ENCODE assay signal across 11 cellular contexts in the genomic region with DNA sequence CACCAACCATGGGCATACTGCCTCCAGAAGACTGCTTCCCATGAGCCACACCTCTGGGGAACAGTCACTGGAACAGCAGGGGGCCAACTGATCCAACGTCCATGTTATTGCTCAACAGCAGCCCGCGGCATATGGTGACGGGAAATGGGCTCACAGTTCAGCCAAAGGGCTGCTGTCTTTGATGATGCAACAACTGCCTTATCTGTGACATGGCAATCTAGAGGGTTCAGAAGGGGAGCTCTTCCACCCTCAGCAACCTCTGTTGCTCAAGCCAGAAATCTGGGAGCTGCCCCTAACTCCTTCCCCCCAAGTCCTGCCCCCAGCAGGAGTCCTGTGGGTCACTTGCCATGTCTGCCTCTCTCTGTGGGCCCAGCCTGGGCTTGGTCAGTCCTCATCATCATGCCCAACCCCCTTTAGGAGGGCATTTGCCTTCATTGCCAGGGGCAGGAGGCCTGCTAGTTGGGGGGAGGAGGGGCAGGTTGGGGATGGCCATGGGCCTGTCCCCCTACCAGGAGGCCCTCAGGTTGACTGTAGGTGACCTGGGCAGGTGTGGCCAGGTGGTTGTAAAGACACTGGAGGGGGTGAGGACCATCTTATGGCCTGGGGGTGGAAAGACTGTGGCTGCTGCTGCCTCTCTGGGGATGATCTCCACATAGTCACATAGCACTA.
DNase-seq lines count a peak whose midpoint lies in the region; ATAC-seq and TF ChIP-seq lines count a peak whose summit lies in the region.
"Had no signal": no experiment of that assay in that cellular context is flagged by ENCODE, and none has a peak within 500 bp of the region (broad histone marks: within the 10 kb centered on the region; RNA-seq: fewer than 3 reads in every experiment).

No MANE protein-coding gene starts in this region.

- CTCF ChIA-PET in MCF 10A (lab: Yijun Ruan, JAX) = interaction anchor here (0.6 to 6.7 kb wide), 4 partner anchors 12 to 216 kb away, joined by 3 to 51 read pairs (median 4); no protein-coding TSS in a partner anchor
- CTCF ChIA-PET in mammary epithelial cell (lab: Charles Lee; ENCODE audit: low non-redundant PET) = interaction anchor here (0.5 to 0.8 kb wide), 2 partner anchors 61 to 215 kb away, joined by 4 to 7 read pairs; no protein-coding TSS in a partner anchor

- in situ Hi-C loops in mammary epithelial cell (cut with MboI; ENCODE audit: low sequenced_read_pairs in 2 of 2) = loop anchor here in 1 of 2 donors (25.0 kb wide), 1 partner anchor 803 kb away; no protein-coding TSS in a partner anchor

- H3K36me3 Mint-ChIP-seq in MCF 10A (ENCODE audit: insufficient read depth, unreplicated experiment) = no peaks in the 10 kb centered on the region
- H3K36me3 Mint-ChIP-seq: memory B cell had no signal

- no peak overlapping the region for H3K27ac Mint-ChIP-seq in MCF 10A (ENCODE audit: low read depth, unreplicated experiment)
- H3K27ac Mint-ChIP-seq: memory B cell had no signal

- no peak overlapping the region for H2BK120ac ChIP-seq in mesendoderm (ENCODE audit: low read depth, low read length)

- H3K4me1 Mint-ChIP-seq in MCF 10A (ENCODE audit: insufficient read depth, unreplicated experiment) = peaks cover 5% of the 10 kb centered on the region
- H3K4me1 Mint-ChIP-seq: memory B cell had no signal

- no peak overlapping the region for H2AFZ ChIP-seq in mammary epithelial cell (ENCODE audit: low read depth, low read length)

- H2BK15ac ChIP-seq in mesendoderm (replicated peaks; ENCODE audit: low read depth) = no peak overlapping the region

- TF ChIP-seq CTCF in MCF 10A (IDR thresholded peaks at IDR 0.05; ENCODE audit: unreplicated experiment) = no peak
- TF ChIP-seq CTCF in mammary epithelial cell (conservative IDR thresholded peaks at IDR 0.05 in 1 of 2, IDR thresholded peaks at IDR 0.05 in 1 of 2; ENCODE audit: extremely low read depth in 1 of 2, insufficient read depth in 1 of 2, low read depth in 1 of 2, low read length in 2 of 2) = no peak
- no peak for TF ChIP-seq CTCF in colonic mucosa (IDR thresholded peaks at IDR 0.05)

- H3K9me3 ChIP-seq in mammary epithelial cell (replicated peaks; ENCODE audit: insufficient read depth, low read length) (no peaks in the 10 kb centered on the region), colonic mucosa (no peaks in the 10 kb centered on the region)

- ATAC-seq in HG02610 (IDR thresholded peaks at IDR 0.05; ENCODE audit: unreplicated experiment) = no peak

- H2BK5ac ChIP-seq in mesendoderm (ENCODE audit: low read length) = no peak overlapping the region

- H3K79me2 ChIP-seq in mammary epithelial cell (ENCODE audit: insufficient read depth, low read length) = no peaks in the 10 kb centered on the region
- H3K79me2 ChIP-seq in mesendoderm (ENCODE audit: control insufficient read depth, insufficient read depth, low read length) = no peaks in the 10 kb centered on the region

- no peak overlapping the region for H4K8ac ChIP-seq in mesendoderm (ENCODE audit: low read depth, low read length)

- H3K79me1 ChIP-seq in mesendoderm (ENCODE audit: low read length) = no peaks in the 10 kb centered on the region

- no peak overlapping the region for H2AK5ac ChIP-seq in mesendoderm (ENCODE audit: low read length)

- no peaks in the 10 kb centered on the region for H4K20me1 ChIP-seq in mammary epithelial cell (ENCODE audit: insufficient read depth, low read length)

- H3K4me3 ChIP-seq in mammary epithelial cell (replicated peaks in 1 of 3; ENCODE audit: insufficient read depth in 1 of 3, low read depth in 2 of 3, low read length in 3 of 3) = no peak overlapping the region
- H3K4me3 ChIP-seq in colonic mucosa = no peak overlapping the region
- H3K4me3 ChIP-seq in mesendoderm (ENCODE audit: low read length) = no peak overlapping the region

- dilution Hi-C loops in mammary epithelial cell (cut with HindIII; ENCODE audit: low sequenced_read_pairs) = loop anchor here (25.0 kb wide), 1 partner anchor 203 kb away; a partner anchor contains a TSS

- H3K56ac ChIP-seq in mesendoderm (ENCODE audit: low read length) = no peak overlapping the region

- intact Hi-C loops in MCF 10A (cut with micrococcal nuclease) = no loop called here
- intact Hi-C loops in mammary epithelial cell (cut with micrococcal nuclease) = loop anchor here (1.0 kb wide), 1 partner anchor 216 kb away; no protein-coding TSS in a partner anchor
- intact Hi-C loops in colonic mucosa (cut with DNase I) = no loop called here

- no TSS peak for BruUV-seq in MCF 10A (replicated peaks; lab: Mats Ljungman, UMichigan)
- BruUV-seq in mammary epithelial cell (replicated peaks; lab: Mats Ljungman, UMichigan) = no TSS peak

- peaks cover 2% of the 10 kb centered on the region for H3K27me3 ChIP-seq in mammary epithelial cell (ENCODE audit: insufficient read depth, low read length)
- no peaks in the 10 kb centered on the region for H3K27me3 ChIP-seq in colonic mucosa
- H3K27me3 ChIP-seq in mesendoderm (ENCODE audit: insufficient read depth, low read length, poor library complexity) = no peaks in the 10 kb centered on the region

- H3K4ac ChIP-seq in mesendoderm (ENCODE audit: low read depth, low read length) = no peak overlapping the region

- peak; percentile 99 for DNase-seq in MCF 10A (ENCODE audit: unreplicated experiment)
- no peak for DNase-seq in mammary epithelial cell
- DNase-seq in colonic mucosa = peak; percentile 24
- DNase-seq in mesendoderm = peak; percentile 26
- no peak for DNase-seq in HT-29 (ENCODE audit: low spot score)
- DNase-seq in activated T-cell treated with anti-CD3 and anti-CD28 coated beads, Interleukin-2, amount 50 U/mL, for 1 hour = no peak
- DNase-seq in stimulated activated CD4-positive, alpha-beta T cell treated with anti-CD3 and anti-CD28 coated beads, Interleukin-4, amount 100 ng/mL, for 1 hour = no peak
- DNase-seq: activated naive CD4-positive, alpha-beta T cell; NCI-H524 had no signal

- H3K18ac ChIP-seq in mesendoderm (ENCODE audit: low read length) = no peak overlapping the region

- no peak overlapping the region for H3K23ac ChIP-seq in mesendoderm (ENCODE audit: low read length)

- no peaks in the 10 kb centered on the region for H3K9me3 Mint-ChIP-seq in MCF 10A (ENCODE audit: unreplicated experiment)
- H3K9me3 Mint-ChIP-seq: memory B cell had no signal

- H3K27ac ChIP-seq in mammary epithelial cell (ENCODE audit: insufficient read depth, low read depth, low read length) (no peak overlapping the region), colonic mucosa (no peak overlapping the region), mesendoderm (ENCODE audit: low read depth, low read length) (no peak overlapping the region)

- no peak overlapping the region for H3K4me3 Mint-ChIP-seq in MCF 10A (ENCODE audit: unreplicated experiment)
- H3K4me3 Mint-ChIP-seq: memory B cell had no signal

- POLR2A ChIA-PET in MCF 10A (lab: Yijun Ruan, JAX) = interaction anchor here (1.7 kb wide), 1 partner anchor 11 kb away, joined by 4 read pairs; no protein-coding TSS in a partner anchor

- H3K9ac ChIP-seq in mammary epithelial cell (ENCODE audit: insufficient read depth, low read length) (no peak overlapping the region), colonic mucosa (ENCODE audit: low read depth in 2 of 2, low read length in 2 of 2) (no peak overlapping the region), mesendoderm (ENCODE audit: low read length) (no peak overlapping the region)

- WGBS in mammary epithelial cell (ENCODE audit: low coverage, missing lambda C conversion rate) = 77% methylated on average over 4 of the region's 4 CpGs
- WGBS in mesendoderm (ENCODE audit: extremely low coverage, insufficient coverage, low lambda C conversion rate) = no CpG with 5 or more reads among the region's 4 CpGs

- H3K36me3 ChIP-seq in mammary epithelial cell (ENCODE audit: insufficient read depth, low read length) = no peaks in the 10 kb centered on the region
- H3K36me3 ChIP-seq in colonic mucosa = no peaks in the 10 kb centered on the region
- no peaks in the 10 kb centered on the region for H3K36me3 ChIP-seq in mesendoderm (ENCODE audit: control insufficient read depth, insufficient read depth, low read length)

- H4K5ac ChIP-seq in mesendoderm (ENCODE audit: low read length) = no peak overlapping the region

- no peaks in the 10 kb centered on the region for H3K27me3 Mint-ChIP-seq in MCF 10A (ENCODE audit: insufficient read depth, unreplicated experiment)

- H3K4me1 ChIP-seq in mammary epithelial cell (ENCODE audit: insufficient read depth, low read length) = no peaks in the 10 kb centered on the region
- H3K4me1 ChIP-seq in colonic mucosa = no peaks in the 10 kb centered on the region
- no peaks in the 10 kb centered on the region for H3K4me1 ChIP-seq in mesendoderm (ENCODE audit: control insufficient read depth, low read depth, low read length)

- H3K4me2 ChIP-seq in mammary epithelial cell (ENCODE audit: insufficient read depth, low read depth, low read length) (no peak overlapping the region), mesendoderm (ENCODE audit: low read length) (no peak overlapping the region)

Comparison
In these comparisons a context has a peak if more than half of its experiments do, and no peak if none do; other contexts are left out.
1. DNase-seq: peak in MCF 10A (single experiment), colonic mucosa (single experiment) and mesendoderm (single experiment); none in mammary epithelial cell (single experiment), HT-29 (single experiment), activated T-cell treated with anti-CD3 and anti-CD28 coated beads, Interleukin-2, amount 50 U/mL, for 1 hour (single experiment) and stimulated activated CD4-positive, alpha-beta T cell treated with anti-CD3 and anti-CD28 coated beads, Interleukin-4, amount 100 ng/mL, for 1 hour (single experiment).